ENCODE assay signal across 1 cellular context in the genomic region with DNA sequence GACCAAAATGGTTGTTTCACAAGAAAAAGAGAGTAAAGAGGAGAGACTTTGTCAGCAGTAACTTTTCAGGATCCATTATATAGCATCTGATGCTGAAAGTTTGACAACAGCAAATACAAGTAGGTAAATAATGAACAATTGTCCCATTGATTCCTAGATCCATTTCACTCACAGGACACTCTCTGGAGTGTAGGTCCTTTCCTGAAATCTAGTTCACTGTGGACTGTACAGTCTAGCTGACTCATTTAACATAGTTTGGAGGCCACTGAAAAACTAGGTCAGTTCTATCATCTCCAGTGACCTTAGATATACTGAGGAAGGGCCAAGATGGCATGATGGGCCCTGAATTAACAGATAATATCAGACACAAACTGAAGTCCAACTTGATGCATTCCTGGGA.
TF ChIP-seq lines count a peak whose summit lies in the region.

No MANE protein-coding gene starts in this region.

TF ChIP-seq in HepG2, 621 proteins besides CTCF, POLR2A, EP300 and RAD21 (continued from another document and continues in another):
- TF ChIP-seq, protein P1, sequence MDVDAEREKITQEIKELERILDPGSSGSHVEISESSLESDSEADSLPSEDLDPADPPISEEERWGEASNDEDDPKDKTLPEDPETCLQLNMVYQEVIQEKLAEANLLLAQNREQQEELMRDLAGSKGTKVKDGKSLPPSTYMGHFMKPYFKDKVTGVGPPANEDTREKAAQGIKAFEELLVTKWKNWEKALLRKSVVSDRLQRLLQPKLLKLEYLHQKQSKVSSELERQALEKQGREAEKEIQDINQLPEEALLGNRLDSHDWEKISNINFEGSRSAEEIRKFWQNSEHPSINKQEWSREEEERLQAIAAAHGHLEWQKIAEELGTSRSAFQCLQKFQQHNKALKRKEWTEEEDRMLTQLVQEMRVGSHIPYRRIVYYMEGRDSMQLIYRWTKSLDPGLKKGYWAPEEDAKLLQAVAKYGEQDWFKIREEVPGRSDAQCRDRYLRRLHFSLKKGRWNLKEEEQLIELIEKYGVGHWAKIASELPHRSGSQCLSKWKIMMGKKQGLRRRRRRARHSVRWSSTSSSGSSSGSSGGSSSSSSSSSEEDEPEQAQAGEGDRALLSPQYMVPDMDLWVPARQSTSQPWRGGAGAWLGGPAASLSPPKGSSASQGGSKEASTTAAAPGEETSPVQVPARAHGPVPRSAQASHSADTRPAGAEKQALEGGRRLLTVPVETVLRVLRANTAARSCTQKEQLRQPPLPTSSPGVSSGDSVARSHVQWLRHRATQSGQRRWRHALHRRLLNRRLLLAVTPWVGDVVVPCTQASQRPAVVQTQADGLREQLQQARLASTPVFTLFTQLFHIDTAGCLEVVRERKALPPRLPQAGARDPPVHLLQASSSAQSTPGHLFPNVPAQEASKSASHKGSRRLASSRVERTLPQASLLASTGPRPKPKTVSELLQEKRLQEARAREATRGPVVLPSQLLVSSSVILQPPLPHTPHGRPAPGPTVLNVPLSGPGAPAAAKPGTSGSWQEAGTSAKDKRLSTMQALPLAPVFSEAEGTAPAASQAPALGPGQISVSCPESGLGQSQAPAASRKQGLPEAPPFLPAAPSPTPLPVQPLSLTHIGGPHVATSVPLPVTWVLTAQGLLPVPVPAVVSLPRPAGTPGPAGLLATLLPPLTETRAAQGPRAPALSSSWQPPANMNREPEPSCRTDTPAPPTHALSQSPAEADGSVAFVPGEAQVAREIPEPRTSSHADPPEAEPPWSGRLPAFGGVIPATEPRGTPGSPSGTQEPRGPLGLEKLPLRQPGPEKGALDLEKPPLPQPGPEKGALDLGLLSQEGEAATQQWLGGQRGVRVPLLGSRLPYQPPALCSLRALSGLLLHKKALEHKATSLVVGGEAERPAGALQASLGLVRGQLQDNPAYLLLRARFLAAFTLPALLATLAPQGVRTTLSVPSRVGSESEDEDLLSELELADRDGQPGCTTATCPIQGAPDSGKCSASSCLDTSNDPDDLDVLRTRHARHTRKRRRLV (CRISPR knock-in tag; IDR thresholded peaks at IDR 0.05) = no peak
- TF ChIP-seq, protein P2, sequence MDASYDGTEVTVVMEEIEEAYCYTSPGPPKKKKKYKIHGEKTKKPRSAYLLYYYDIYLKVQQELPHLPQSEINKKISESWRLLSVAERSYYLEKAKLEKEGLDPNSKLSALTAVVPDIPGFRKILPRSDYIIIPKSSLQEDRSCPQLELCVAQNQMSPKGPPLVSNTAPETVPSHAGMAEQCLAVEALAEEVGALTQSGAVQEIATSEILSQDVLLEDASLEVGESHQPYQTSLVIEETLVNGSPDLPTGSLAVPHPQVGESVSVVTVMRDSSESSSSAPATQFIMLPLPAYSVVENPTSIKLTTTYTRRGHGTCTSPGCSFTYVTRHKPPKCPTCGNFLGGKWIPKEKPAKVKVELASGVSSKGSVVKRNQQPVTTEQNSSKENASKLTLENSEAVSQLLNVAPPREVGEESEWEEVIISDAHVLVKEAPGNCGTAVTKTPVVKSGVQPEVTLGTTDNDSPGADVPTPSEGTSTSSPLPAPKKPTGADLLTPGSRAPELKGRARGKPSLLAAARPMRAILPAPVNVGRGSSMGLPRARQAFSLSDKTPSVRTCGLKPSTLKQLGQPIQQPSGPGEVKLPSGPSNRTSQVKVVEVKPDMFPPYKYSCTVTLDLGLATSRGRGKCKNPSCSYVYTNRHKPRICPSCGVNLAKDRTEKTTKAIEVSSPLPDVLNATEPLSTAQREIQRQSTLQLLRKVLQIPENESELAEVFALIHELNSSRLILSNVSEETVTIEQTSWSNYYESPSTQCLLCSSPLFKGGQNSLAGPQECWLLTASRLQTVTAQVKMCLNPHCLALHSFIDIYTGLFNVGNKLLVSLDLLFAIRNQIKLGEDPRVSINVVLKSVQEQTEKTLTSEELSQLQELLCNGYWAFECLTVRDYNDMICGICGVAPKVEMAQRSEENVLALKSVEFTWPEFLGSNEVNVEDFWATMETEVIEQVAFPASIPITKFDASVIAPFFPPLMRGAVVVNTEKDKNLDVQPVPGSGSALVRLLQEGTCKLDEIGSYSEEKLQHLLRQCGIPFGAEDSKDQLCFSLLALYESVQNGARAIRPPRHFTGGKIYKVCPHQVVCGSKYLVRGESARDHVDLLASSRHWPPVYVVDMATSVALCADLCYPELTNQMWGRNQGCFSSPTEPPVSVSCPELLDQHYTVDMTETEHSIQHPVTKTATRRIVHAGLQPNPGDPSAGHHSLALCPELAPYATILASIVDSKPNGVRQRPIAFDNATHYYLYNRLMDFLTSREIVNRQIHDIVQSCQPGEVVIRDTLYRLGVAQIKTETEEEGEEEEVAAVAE (CRISPR knock-in tag; IDR thresholded peaks at IDR 0.05; ENCODE audit: borderline replicate concordance) = no peak
- TF ChIP-seq RXRB (CRISPR knock-in tag; IDR thresholded peaks at IDR 0.05; ENCODE audit: borderline replicate concordance) = peak; percentile 46; the same call in 1 of the 2 replicates
- TF ChIP-seq FOXP4 (CRISPR knock-in tag; IDR thresholded peaks at IDR 0.05) = 0 out of 2 replicates have a peak, but pooled peaks have one; percentile 17
- 0 out of 2 replicates have a peak, but pooled peaks have one; percentile 19 for TF ChIP-seq MAFF (IDR thresholded peaks at IDR 0.05; ENCODE audit: low read depth, low read length)
- no peak for TF ChIP-seq ZNF382 (CRISPR knock-in tag; IDR thresholded peaks at IDR 0.05; ENCODE audit: borderline replicate concordance)
- peak; percentile 87 for TF ChIP-seq BCL6 (CRISPR knock-in tag; IDR thresholded peaks at IDR 0.05)
- TF ChIP-seq THRA (CRISPR knock-in tag; IDR thresholded peaks at IDR 0.05; ENCODE audit: borderline replicate concordance) = peak; percentile 40; the same call in 1 of the 2 replicates
- no peak for TF ChIP-seq ZBTB10 (CRISPR knock-in tag; IDR thresholded peaks at IDR 0.05; ENCODE audit: borderline replicate concordance)
- no peak for TF ChIP-seq POGZ (CRISPR knock-in tag; IDR thresholded peaks at IDR 0.05)
- no peak for TF ChIP-seq ZBTB7B (CRISPR knock-in tag; IDR thresholded peaks at IDR 0.05)
- TF ChIP-seq ZNF414 (CRISPR knock-in tag; IDR thresholded peaks at IDR 0.05) = no peak
- TF ChIP-seq, protein P3, sequence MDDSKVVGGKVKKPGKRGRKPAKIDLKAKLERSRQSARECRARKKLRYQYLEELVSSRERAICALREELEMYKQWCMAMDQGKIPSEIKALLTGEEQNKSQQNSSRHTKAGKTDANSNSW (CRISPR knock-in tag; IDR thresholded peaks at IDR 0.05; ENCODE audit: borderline replicate concordance) = no peak
- no peak for TF ChIP-seq SATB2 (CRISPR knock-in tag; IDR thresholded peaks at IDR 0.05)
- TF ChIP-seq SOX6 (IDR thresholded peaks at IDR 0.05) = no peak
- peak; percentile 11; the same call in 1 of the 2 replicates for TF ChIP-seq SOX6 (CRISPR knock-in tag; IDR thresholded peaks at IDR 0.05)
- no peak for TF ChIP-seq DMAP1 (CRISPR knock-in tag; IDR thresholded peaks at IDR 0.05)
- peak; percentile 46; the same call in 1 of the 2 replicates for TF ChIP-seq HMG20A (CRISPR knock-in tag; IDR thresholded peaks at IDR 0.05; ENCODE audit: borderline replicate concordance)
- TF ChIP-seq RXRA (CRISPR knock-in tag; IDR thresholded peaks at IDR 0.05) = no peak
- no peak for TF ChIP-seq SIN3B (IDR thresholded peaks at IDR 0.05; ENCODE audit: low read length)
- TF ChIP-seq SOX5 (CRISPR knock-in tag; IDR thresholded peaks at IDR 0.05; ENCODE audit: borderline replicate concordance) = peak; percentile 80; the same call in 1 of the 2 replicates
- peak; percentile 52; the same call in 1 of the 2 replicates for TF ChIP-seq FOXA3 (CRISPR knock-in tag; IDR thresholded peaks at IDR 0.05)
- TF ChIP-seq SOX13 (IDR thresholded peaks at IDR 0.05) = no peak
- peak in 1 of 2 experiments; percentile 77; a peak in 1 of 4 replicates for TF ChIP-seq SOX13 (CRISPR knock-in tag; conservative IDR thresholded peaks at IDR 0.05 in 1 of 2, IDR thresholded peaks at IDR 0.05 in 1 of 2)
- no peak for TF ChIP-seq JUND (CRISPR knock-in tag; IDR thresholded peaks at IDR 0.05)
- peak; percentile 36; the same call in 1 of the 2 replicates for TF ChIP-seq SIX1 (CRISPR knock-in tag; IDR thresholded peaks at IDR 0.05; ENCODE audit: borderline replicate concordance)
- TF ChIP-seq PPARG (CRISPR knock-in tag; conservative IDR thresholded peaks at IDR 0.05) = peak; percentile 42; the same call in 1 of the 2 replicates
- TF ChIP-seq ETV6 (CRISPR knock-in tag; conservative IDR thresholded peaks at IDR 0.05) = no peak
- 0 out of 2 replicates have a peak, but pooled peaks have one; percentile 24 for TF ChIP-seq RCOR2 (CRISPR knock-in tag; IDR thresholded peaks at IDR 0.05)
- no peak for TF ChIP-seq E2F2 (CRISPR knock-in tag; IDR thresholded peaks at IDR 0.05; ENCODE audit: borderline replicate concordance)
- no peak for TF ChIP-seq ZNF430 (CRISPR knock-in tag; IDR thresholded peaks at IDR 0.05)
- TF ChIP-seq ZNF274 (CRISPR knock-in tag; IDR thresholded peaks at IDR 0.05) = no peak
- TF ChIP-seq JUNB (CRISPR knock-in tag; IDR thresholded peaks at IDR 0.05; ENCODE audit: borderline replicate concordance) = no peak
- TF ChIP-seq PAXIP1 (CRISPR knock-in tag; conservative IDR thresholded peaks at IDR 0.05) = peak; percentile 51
- no peak for TF ChIP-seq ZIK1 (CRISPR knock-in tag; IDR thresholded peaks at IDR 0.05; ENCODE audit: borderline replicate concordance, low read depth)
